19 cellular contexts compared by ENCODE assay signal in the genomic region with DNA sequence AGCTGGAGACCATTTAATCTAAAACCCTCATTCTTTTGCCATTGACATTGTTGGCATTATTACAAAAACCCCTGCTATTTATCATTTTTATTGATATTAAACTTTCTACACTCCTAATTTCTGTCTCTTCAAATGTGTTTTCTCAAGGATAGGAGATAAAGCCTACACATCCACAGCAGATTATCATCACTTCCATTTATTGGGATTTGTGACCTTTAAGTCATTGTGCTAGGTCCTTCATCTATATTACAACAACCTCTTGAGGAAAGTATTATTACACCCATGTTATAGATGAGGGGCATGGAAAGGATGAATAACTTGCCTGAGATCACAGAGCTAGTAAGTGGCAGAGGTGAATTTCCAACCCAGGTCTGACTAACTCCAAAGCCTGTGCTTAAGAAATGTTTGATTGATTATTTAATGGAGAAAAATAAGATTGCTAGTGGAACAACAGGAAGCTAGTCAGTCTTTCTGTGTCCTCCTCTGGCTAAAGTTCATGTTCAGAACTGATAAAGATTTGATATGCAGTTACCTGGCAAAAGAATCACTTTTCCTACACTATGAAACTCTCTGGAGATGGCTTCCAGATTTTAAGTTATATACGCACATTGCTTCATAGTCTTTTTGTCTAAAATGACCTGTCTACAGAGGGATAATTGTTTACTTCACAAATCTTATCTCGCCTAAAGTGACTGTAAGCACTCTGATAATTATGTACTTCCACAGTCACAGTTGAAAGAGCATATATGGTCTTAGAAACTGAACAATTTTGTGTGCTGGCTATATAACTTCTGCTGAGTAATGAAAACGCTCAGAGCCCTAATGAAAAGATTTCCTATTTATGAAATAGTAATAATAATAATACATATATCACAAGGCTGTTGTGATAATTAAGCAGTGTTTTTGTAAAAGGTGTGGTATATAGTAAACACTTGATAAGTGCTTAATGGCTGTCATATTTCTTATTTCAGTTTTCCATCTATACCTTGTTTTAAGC. TPM values are rescaled to one million over a fixed set of nuclear protein-coding genes. Genes with fewer than 3 reads are reported as not detected.
A peak's percentile ranks its signal among the peaks of the same experiment; 100 is the strongest.
DNase-seq lines count a peak whose midpoint lies in the region; ATAC-seq, FAIRE-seq and TF ChIP-seq lines count a peak whose summit lies in the region.
"Had no signal": no experiment of that assay in that cellular context is flagged by ENCODE, and none has a peak within 500 bp of the region (broad histone marks: within the 10 kb centered on the region; RNA-seq: fewer than 3 reads in every experiment).

No MANE protein-coding gene starts in this region.

- intact Hi-C loops in IMR-90 (cut with micrococcal nuclease) (no loop called here), mammary epithelial cell (cut with micrococcal nuclease) (no loop called here)

- H2BK15ac ChIP-seq in IMR-90 (ENCODE audit: low read depth, low read length) = no peak overlapping the region

- H3K23ac ChIP-seq in IMR-90 (ENCODE audit: low read depth, low read length) = no peak overlapping the region

- no peak for ATAC-seq in IMR-90 (ENCODE audit: low read depth)
- ATAC-seq in left lobe of liver = peak; percentile 48
- ATAC-seq in HG02852 (IDR thresholded peaks at IDR 0.05; ENCODE audit: unreplicated experiment) = no peak

- TF ChIP-seq RAD21 in IMR-90 (IDR thresholded peaks at IDR 0.05; ENCODE audit: low read length) = no peak

- no peak overlapping the region for H3K27ac ChIP-seq in IMR-90 (ENCODE audit: insufficient read depth, low read length)
- no peak overlapping the region for H3K27ac ChIP-seq in parathyroid adenoma
- no peak overlapping the region for H3K27ac ChIP-seq in mammary epithelial cell (ENCODE audit: insufficient read depth, low read depth, low read length)
- H3K27ac ChIP-seq: C4-2B had no signal

- POLR2A ChIA-PET in IMR-90 (lab: Charles Lee; ENCODE audit: unreplicated experiment) = no interaction called here

- no peaks in the 10 kb centered on the region for H3K79me1 ChIP-seq in IMR-90 (ENCODE audit: low read depth in 1 of 2, low read length in 2 of 2)

- H3K36me3 ChIP-seq in IMR-90 (ENCODE audit: control insufficient read depth, insufficient read depth, low read length) (no peaks in the 10 kb centered on the region), parathyroid adenoma (ENCODE audit: control insufficient read depth, insufficient read depth, low read length) (no peaks in the 10 kb centered on the region), mammary epithelial cell (ENCODE audit: insufficient read depth, low read length) (no peaks in the 10 kb centered on the region)
- H3K36me3 ChIP-seq: BE2C, HAP-1 had no signal

- no peak for DNase-seq in IMR-90
- DNase-seq in left lobe of liver (ENCODE audit: low spot score) = no peak
- DNase-seq in mammary epithelial cell = no peak
- no peak for DNase-seq in NK-92 (lab: John Stamatoyannopoulos, UW; ENCODE audit: unreplicated experiment)
- DNase-seq: 8988T; BE2C; CD4-positive, alpha-beta memory T cell; DND-41; GDM1; HFFc6 had no signal

- H4K5ac ChIP-seq in IMR-90 (ENCODE audit: low read depth, low read length) = no peak overlapping the region

- H3K9me3 ChIP-seq in IMR-90 (ENCODE audit: control insufficient read depth, insufficient read depth, low read length) (no peaks in the 10 kb centered on the region), parathyroid adenoma (ENCODE audit: control insufficient read depth, low read length) (no peaks in the 10 kb centered on the region), mammary epithelial cell (replicated peaks; ENCODE audit: insufficient read depth, low read length) (no peaks in the 10 kb centered on the region)
- H3K9me3 ChIP-seq: BE2C, HAP-1 had no signal

- H3K18ac ChIP-seq in IMR-90 (ENCODE audit: low read depth, low read length) = no peak overlapping the region

- H3K14ac ChIP-seq in IMR-90 (replicated peaks; ENCODE audit: low read depth, low read length) = no peak overlapping the region

- H2BK5ac ChIP-seq in IMR-90 (ENCODE audit: low read depth, low read length, poor library complexity, severe bottlenecking) = no peak overlapping the region

- TF ChIP-seq POLR2A in IMR-90 (IDR thresholded peaks at IDR 0.05; ENCODE audit: low read depth, low read length) = no peak

- no peak for TF ChIP-seq CTCF in IMR-90 (conservative IDR thresholded peaks at IDR 0.05; ENCODE audit: low read depth, low read length)
- no peak for TF ChIP-seq CTCF in parathyroid adenoma (IDR thresholded peaks at IDR 0.05)
- TF ChIP-seq CTCF in mammary epithelial cell (conservative IDR thresholded peaks at IDR 0.05 in 1 of 2, IDR thresholded peaks at IDR 0.05 in 1 of 2; ENCODE audit: extremely low read depth in 1 of 2, insufficient read depth in 1 of 2, low read depth in 1 of 2, low read length in 2 of 2) = no peak

- H2AFZ ChIP-seq in IMR-90 (replicated peaks; ENCODE audit: low read length, poor library complexity) (no peak overlapping the region), parathyroid adenoma (no peak overlapping the region), mammary epithelial cell (ENCODE audit: low read depth, low read length) (no peak overlapping the region)

- FAIRE-seq in A204.1 (lab: Jason Lieb, UNC) = peak; percentile 67
- FAIRE-seq: D721Med, GM12892, GM19239, H1 had no signal

- CTCF ChIA-PET in IMR-90 (lab: Yijun Ruan, JAX) = interaction anchor here (0.7 kb wide), 1 partner anchor 73 kb away, joined by 3 read pairs; no protein-coding TSS in a partner anchor
- CTCF ChIA-PET in mammary epithelial cell (lab: Charles Lee; ENCODE audit: low non-redundant PET) = no interaction called here

- no peak overlapping the region for H4K91ac ChIP-seq in IMR-90 (ENCODE audit: insufficient read depth, low read depth, low read length)

- H3K4me1 ChIP-seq in IMR-90 (ENCODE audit: control insufficient read depth, insufficient read depth, low read length) (no peaks in the 10 kb centered on the region), parathyroid adenoma (peaks cover 3% of the 10 kb centered on the region), mammary epithelial cell (ENCODE audit: insufficient read depth, low read length) (no peaks in the 10 kb centered on the region)
- H3K4me1 ChIP-seq: BE2C, HAP-1 had no signal

- no peak overlapping the region for H3K56ac ChIP-seq in IMR-90 (ENCODE audit: extremely low read depth, insufficient read depth, low read length)

- no peak overlapping the region for H3K4me3 ChIP-seq in IMR-90 (ENCODE audit: insufficient read depth, low read depth, low read length)
- no peak overlapping the region for H3K4me3 ChIP-seq in parathyroid adenoma (ENCODE audit: low read depth, low read length)
- H3K4me3 ChIP-seq in mammary epithelial cell (replicated peaks in 1 of 3; ENCODE audit: insufficient read depth in 1 of 3, low read depth in 2 of 3, low read length in 3 of 3) = no peak overlapping the region
- H3K4me3 ChIP-seq: HAP-1 had no signal

- H3K9ac ChIP-seq in IMR-90 (ENCODE audit: low read depth, low read length) (no peak overlapping the region), parathyroid adenoma (no peak overlapping the region), mammary epithelial cell (ENCODE audit: insufficient read depth, low read length) (no peak overlapping the region)

- H3K9me1 ChIP-seq in IMR-90 (ENCODE audit: insufficient read depth, low read length) = no peaks in the 10 kb centered on the region; the same call in 1 of the 2 replicates

- no peak overlapping the region for H2BK20ac ChIP-seq in IMR-90 (ENCODE audit: low read depth, low read length)

- no peak overlapping the region for H4K8ac ChIP-seq in IMR-90 (ENCODE audit: low read depth in 2 of 2, low read length in 2 of 2)

- dilution Hi-C loops in IMR-90 (cut with HindIII; ENCODE audit: low sequenced_read_pairs, unreplicated experiment) = no loop called here
- dilution Hi-C loops in mammary epithelial cell (cut with HindIII; ENCODE audit: low sequenced_read_pairs) = loop anchor here (5.0 kb wide), 1 partner anchor 68 kb away; no protein-coding TSS in a partner anchor

- H3K79me2 ChIP-seq in parathyroid adenoma = no peaks in the 10 kb centered on the region
- no peaks in the 10 kb centered on the region for H3K79me2 ChIP-seq in mammary epithelial cell (ENCODE audit: insufficient read depth, low read length)

- H3K4me2 ChIP-seq in IMR-90 (ENCODE audit: low read depth, low read length) (no peak overlapping the region), parathyroid adenoma (ENCODE audit: low read length) (peak overlapping the region; percentile 18), mammary epithelial cell (ENCODE audit: insufficient read depth, low read depth, low read length) (no peak overlapping the region)

- no CpG with 5 or more reads among the region's 3 CpGs for WGBS in IMR-90 (ENCODE audit: extremely low coverage in 2 of 2, insufficient read length in 1 of 2), 2 experiments
- 94% methylated on average over 3 of the region's 3 CpGs for WGBS in mammary epithelial cell (ENCODE audit: low coverage, missing lambda C conversion rate)

- no peak overlapping the region for H2AK9ac ChIP-seq in IMR-90 (replicated peaks; ENCODE audit: low read depth, low read length, poor library complexity)

- H2AK5ac ChIP-seq in IMR-90 (ENCODE audit: low read depth, low read length) = no peak overlapping the region

- in situ Hi-C loops in IMR-90 (cut with MboI; ENCODE audit: low sequenced_read_pairs) = no loop called here
- in situ Hi-C loops in mammary epithelial cell (cut with MboI; ENCODE audit: low sequenced_read_pairs in 2 of 2) = no loop called here

- no peaks in the 10 kb centered on the region for H3K27me3 ChIP-seq in IMR-90 (ENCODE audit: control insufficient read depth, insufficient read depth, low read length)
- no peaks in the 10 kb centered on the region for H3K27me3 ChIP-seq in parathyroid adenoma (ENCODE audit: control insufficient read depth, insufficient read depth, low read length)
- H3K27me3 ChIP-seq in mammary epithelial cell (ENCODE audit: insufficient read depth, low read length) = no peaks in the 10 kb centered on the region
- H3K27me3 ChIP-seq: BE2C had no signal

- H3K4ac ChIP-seq in IMR-90 (ENCODE audit: low read depth, low read length) = no peak overlapping the region

- BruUV-seq in IMR-90 (replicated peaks; lab: Mats Ljungman, UMichigan) (no TSS peak), mammary epithelial cell (replicated peaks; lab: Mats Ljungman, UMichigan) (no TSS peak)

- no peak overlapping the region for H2BK120ac ChIP-seq in IMR-90 (ENCODE audit: low read depth, low read length)

- H4K20me1 ChIP-seq in IMR-90 (ENCODE audit: insufficient read depth, low read length) = no peaks in the 10 kb centered on the region
- H4K20me1 ChIP-seq in mammary epithelial cell (ENCODE audit: insufficient read depth, low read length) = no peaks in the 10 kb centered on the region

RNA-seq across cellular contexts. Expression of a gene that starts 15.0 kb away (rescaled TPM):
- total RNA-seq in IMR-90 (2012; rRNA removed) (0.36 and 0.83 TPM in 2 replicates), left lobe of liver (108 TPM), mammary epithelial cell (1 to 10 TPM in 1 of 2 donors, under 1 TPM in 1; 0.94 to 1.3 TPM)
- polyA plus RNA-seq in IMR-90 (2012; rRNA removed) (0.50 and 0.51 TPM in 2 replicates), mammary epithelial cell (0.58 TPM)
- 0.01 and 0.10 TPM in 2 replicates for polyA plus RNA-seq in IMR-90 (2012; cell fraction: cytosol; rRNA removed)
- 0.29 and 1.3 TPM in 2 replicates for polyA plus RNA-seq in IMR-90 (2012; cell fraction: nucleus; rRNA removed; ENCODE audit: low replicate concordance)
- not detected for polyA minus RNA-seq in mammary epithelial cell

RNA-seq across cellular contexts. Expression of a gene that starts 32.4 kb away (rescaled TPM):
- total RNA-seq in IMR-90 (2012; rRNA removed) (47.5 and 51.7 TPM in 2 replicates), left lobe of liver (27.9 TPM), mammary epithelial cell (10 to 100 TPM; 33.0 to 50.9 TPM)
- polyA plus RNA-seq in IMR-90 (2012; rRNA removed) (28.2 and 31.2 TPM in 2 replicates), mammary epithelial cell (26.0 TPM)
- polyA plus RNA-seq in IMR-90 (2012; cell fraction: cytosol; rRNA removed) = 6.2 and 8.3 TPM in 2 replicates
- 7.3 and 53.9 TPM in 2 replicates for polyA plus RNA-seq in IMR-90 (2012; cell fraction: nucleus; rRNA removed; ENCODE audit: low replicate concordance)
- polyA minus RNA-seq in mammary epithelial cell = 25.7 TPM

RNA-seq across cellular contexts. Expression of a gene that starts 37.9 kb away (rescaled TPM):
- 8.4 and 10.6 TPM in 2 replicates for total RNA-seq in IMR-90 (2012; rRNA removed)
- 9.7 and 11.0 TPM in 2 replicates for polyA plus RNA-seq in IMR-90 (2012; rRNA removed)
- polyA plus RNA-seq in IMR-90 (2012; cell fraction: cytosol; rRNA removed) = 2.7 and 2.9 TPM in 2 replicates
- 11.9 and 42.6 TPM in 2 replicates for polyA plus RNA-seq in IMR-90 (2012; cell fraction: nucleus; rRNA removed; ENCODE audit: low replicate concordance)
- 35.3 TPM for total RNA-seq in left lobe of liver
- 10 to 100 TPM; 24.6 to 30.8 TPM for total RNA-seq in mammary epithelial cell
- 17.3 TPM for polyA plus RNA-seq in mammary epithelial cell
- 2.4 TPM for polyA minus RNA-seq in mammary epithelial cell

Comparison
In these comparisons a context has a peak if more than half of its experiments do, and no peak if none do; other contexts are left out.
1. RNA of a gene that starts 15.0 kb away (total RNA-seq): 108 TPM in left lobe of liver (single experiment); 0.94 to 1.3 TPM in mammary epithelial cell and 0.36 to 0.83 TPM in IMR-90; every median in the first group is over 10 times any median in the second.